1 cellular context compared by ENCODE assay signal in genomic region chr17:79255046-79255445, GRCh38.
TF ChIP-seq lines count a peak whose summit lies in the region.

No MANE protein-coding gene starts in this region.

TF ChIP-seq in HepG2, 621 proteins besides CTCF, POLR2A, EP300 and RAD21 (continued from another document):
- TF ChIP-seq CREB1 (IDR thresholded peaks at IDR 0.05), result peak; percentile 36; the same call in 1 of the 2 replicates
- TF ChIP-seq CREB1 (CRISPR knock-in tag; IDR thresholded peaks at IDR 0.05), result no peak
- TF ChIP-seq KAT7 (CRISPR knock-in tag; IDR thresholded peaks at IDR 0.05; ENCODE audit: borderline replicate concordance), result no peak
TF ChIP-seq in HepG2: peak in this region for 2.
